In genomic region chr2:161662373-161662772, GRCh38 we compare ENCODE assay signal across 22 cellular contexts. TPM values are rescaled to one million over a fixed set of nuclear protein-coding genes. Genes with fewer than 3 reads are reported as not detected.
DNase-seq lines count a peak whose midpoint lies in the region; ATAC-seq, FAIRE-seq and TF ChIP-seq lines count a peak whose summit lies in the region.
"Had no signal": no experiment of that assay in that cellular context is flagged by ENCODE, and none has a peak within 500 bp of the region (broad histone marks: within the 10 kb centered on the region; RNA-seq: fewer than 3 reads in every experiment).

No MANE protein-coding gene starts in this region.

- CTCF ChIA-PET in PC-3 (lab: Charles Lee), result no interaction called here

- H2AFZ ChIP-seq in ACC112 (ENCODE audit: low read length, unreplicated experiment) (peak overlapping the region; percentile 71), PC-3 (ENCODE audit: low read length) (no peak overlapping the region)
- H2AFZ ChIP-seq: GM23338 had no signal

- no peaks in the 10 kb centered on the region for H3F3A ChIP-seq in PC-3 (ENCODE audit: low read length, unreplicated experiment)

- no peak for TF ChIP-seq POLR2A in H54 (IDR thresholded peaks at IDR 0.05; ENCODE audit: low read depth, low read length)

- H3K36me3 ChIP-seq in ACC112 (ENCODE audit: insufficient read depth, low read length) (no peaks in the 10 kb centered on the region), PC-3 (ENCODE audit: low read depth, low read length) (no peaks in the 10 kb centered on the region), colonic mucosa (no peaks in the 10 kb centered on the region)
- H3K36me3 ChIP-seq: BLaER1 treated with 17β-estradiol and CSF1 and Interleukin-3, amounts not matched to agents 10 nM and 100 nM had no signal

- peak; percentile 15 for FAIRE-seq in H54 (lab: Jason Lieb, UNC)
- FAIRE-seq: G401.6, GM12891, GM19239 had no signal

- H3K27me3 ChIP-seq in ACC112 (ENCODE audit: insufficient read depth, low read length) (no peaks in the 10 kb centered on the region), PC-3 (ENCODE audit: low read length) (no peaks in the 10 kb centered on the region), colonic mucosa (no peaks in the 10 kb centered on the region)
- H3K27me3 ChIP-seq: BLaER1 treated with 17β-estradiol and CSF1 and Interleukin-3, amounts not matched to agents 10 nM and 100 nM had no signal

- no peaks in the 10 kb centered on the region for H3K9me2 ChIP-seq in PC-3 (replicated peaks; ENCODE audit: low read length)

- no peak for TF ChIP-seq CTCF in PC-3 (conservative IDR thresholded peaks at IDR 0.05; ENCODE audit: low read depth, low read length)
- no peak for TF ChIP-seq CTCF in epithelial cell of esophagus (IDR thresholded peaks at IDR 0.05; ENCODE audit: insufficient read depth, low read depth, low read length, missing control alignments)
- TF ChIP-seq CTCF in colonic mucosa (IDR thresholded peaks at IDR 0.05), result no peak

- POLR2A ChIA-PET in PC-3 (lab: Charles Lee; ENCODE audit: unreplicated experiment), result no interaction called here

- no peak overlapping the region for H3K4me3 ChIP-seq in ACC112 (ENCODE audit: low read depth, low read length)
- no peak overlapping the region for H3K4me3 ChIP-seq in PC-3 (ENCODE audit: low read length)
- H3K4me3 ChIP-seq in epithelial cell of esophagus (ENCODE audit: low read length), result no peak overlapping the region
- no peak overlapping the region for H3K4me3 ChIP-seq in colonic mucosa
- H3K4me3 ChIP-seq: BLaER1 treated with 17β-estradiol and CSF1 and Interleukin-3, amounts not matched to agents 10 nM and 100 nM; GM23338 had no signal

- H3K4me2 ChIP-seq in PC-3 (ENCODE audit: low read length), result peak overlapping the region; percentile 4; the same call in 1 of the 2 replicates
- H3K4me2 ChIP-seq: BLaER1 treated with 17β-estradiol and CSF1 and Interleukin-3, amounts not matched to agents 10 nM and 100 nM; GM23338 had no signal

- BruUV-seq in PC-3 (replicated peaks; lab: Mats Ljungman, UMichigan), result no TSS peak

- no peak overlapping the region for H3K27ac ChIP-seq in ACC112 (ENCODE audit: low read depth, low read length)
- no peak overlapping the region for H3K27ac ChIP-seq in PC-3 (ENCODE audit: low read length)
- no peak overlapping the region for H3K27ac ChIP-seq in colonic mucosa
- H3K27ac ChIP-seq: BLaER1 treated with 17β-estradiol and CSF1 and Interleukin-3, amounts not matched to agents 10 nM and 100 nM had no signal

- H3K79me2 ChIP-seq in ACC112 (ENCODE audit: control insufficient read depth, insufficient read depth, low read length, unreplicated experiment) (no peaks in the 10 kb centered on the region), PC-3 (ENCODE audit: low read length) (no peaks in the 10 kb centered on the region)

- ATAC-seq in PC-3 (peak; percentile 81), GM19324 (IDR thresholded peaks at IDR 0.05; ENCODE audit: low FRiP score, unreplicated experiment) (no peak), HG02623 (IDR thresholded peaks at IDR 0.05; ENCODE audit: unreplicated experiment) (no peak)
- ATAC-seq: CD8-positive, alpha-beta T cell; GM23338 had no signal

- no peaks in the 10 kb centered on the region for H4K20me1 ChIP-seq in PC-3 (ENCODE audit: low read length)
- H4K20me1 ChIP-seq: BLaER1 treated with 17β-estradiol and CSF1 and Interleukin-3, amounts not matched to agents 10 nM and 100 nM had no signal

- H3K9me3 ChIP-seq in PC-3 (ENCODE audit: low read length) (no peaks in the 10 kb centered on the region), colonic mucosa (no peaks in the 10 kb centered on the region)
- H3K9me3 ChIP-seq: BLaER1 treated with 17β-estradiol and CSF1 and Interleukin-3, amounts not matched to agents 10 nM and 100 nM had no signal

- DNase-seq in H54 (ENCODE audit: insufficient read length, low spot score) (no peak), PC-3 (peak; percentile 62), epithelial cell of esophagus (ENCODE audit: low read depth) (peak; percentile 41), activated T-cell treated with anti-CD3 and anti-CD28 coated beads for 4 hours (no peak), colonic mucosa (no peak)
- DNase-seq: 8988T; CD8-positive, alpha-beta T cell; DMS 273 treated with DMSO at 0.1 percent for 48 hours; DMS53; DND-41; EL; H7 had no signal

- H3K4me1 ChIP-seq in ACC112 (ENCODE audit: control insufficient read depth, insufficient read depth, low read length, unreplicated experiment) (peaks cover 6% of the 10 kb centered on the region), PC-3 (ENCODE audit: insufficient read depth, low read length) (peaks cover 12% of the 10 kb centered on the region; the same call in 1 of the 2 replicates), colonic mucosa (no peaks in the 10 kb centered on the region)
- H3K4me1 ChIP-seq: BLaER1 treated with 17β-estradiol and CSF1 and Interleukin-3, amounts not matched to agents 10 nM and 100 nM had no signal

- H3K9ac ChIP-seq in PC-3 (ENCODE audit: low read length) (no peak overlapping the region), colonic mucosa (ENCODE audit: low read depth in 2 of 2, low read length in 2 of 2) (no peak overlapping the region)
- H3K9ac ChIP-seq: BLaER1 treated with 17β-estradiol and CSF1 and Interleukin-3, amounts not matched to agents 10 nM and 100 nM had no signal

- intact Hi-C loops in PC-3 (cut with micrococcal nuclease), result no loop called here
- intact Hi-C loops in colonic mucosa (cut with DNase I), result no loop called here

RNA-seq across cellular contexts. Expression of gene SLC4A10, which starts 38.2 kb away (rescaled TPM):
- total RNA-seq in PC-3 (2014; rRNA removed) (under 0.01 TPM in 1 of 2 replicates, not detected in the other), colonic mucosa (1 to 10 TPM; 2.5 to 5.8 TPM)
- total RNA-seq: B cell, HT-29 had no signal

Comparison
In these comparisons a context has a peak if more than half of its experiments do, and no peak if none do; other contexts are left out.
1. DNase-seq: peak in PC-3 (single experiment) and epithelial cell of esophagus (single experiment); none in H54 (single experiment), activated T-cell treated with anti-CD3 and anti-CD28 coated beads for 4 hours (single experiment) and colonic mucosa (single experiment).